Comparison of ENCODE assay signal across 8 cellular contexts in the genomic region with DNA sequence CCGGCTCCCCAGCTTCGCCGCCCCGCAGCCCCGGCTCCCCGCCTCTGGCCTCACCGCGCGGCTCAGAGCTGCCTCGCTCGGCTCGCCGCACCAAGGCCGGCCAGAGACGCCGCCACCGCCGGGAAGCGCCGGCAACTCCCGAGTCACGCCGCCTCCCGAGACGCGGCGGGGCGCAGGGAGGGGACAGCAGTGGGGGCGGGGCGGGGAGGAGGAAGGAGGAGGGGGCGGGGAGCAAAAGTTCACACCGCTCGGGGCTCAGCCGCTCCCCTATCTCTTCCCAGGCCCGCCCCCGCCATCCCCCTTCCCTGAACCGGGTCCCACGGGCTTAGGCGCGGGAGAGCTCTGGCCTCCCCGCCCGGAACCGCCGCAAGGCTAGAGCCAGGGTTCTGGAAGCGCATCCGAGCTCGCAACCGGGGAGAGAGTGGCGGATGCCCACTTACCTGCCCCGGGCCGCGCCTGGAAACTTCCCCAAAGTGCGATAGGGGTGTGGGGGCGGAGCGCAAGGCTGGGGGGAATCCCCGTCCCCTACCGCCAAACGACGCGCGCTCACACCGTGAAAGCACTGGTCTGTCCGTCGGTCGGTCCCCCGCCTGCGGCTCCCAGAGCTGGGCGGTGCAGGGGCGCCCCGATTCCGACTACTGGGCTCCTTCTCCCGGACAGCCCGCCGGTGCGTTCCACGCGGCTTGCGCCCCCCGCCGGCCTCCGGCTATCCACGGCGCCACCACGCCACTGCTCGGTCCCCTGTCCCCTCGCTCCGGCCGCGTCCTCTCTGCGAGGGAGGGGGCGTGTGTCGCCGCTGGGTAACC. TPM values are rescaled to one million over a fixed set of nuclear protein-coding genes. Genes with fewer than 3 reads are reported as not detected.
A peak's percentile ranks its signal among the peaks of the same experiment; 100 is the strongest.
DNase-seq lines count a peak whose midpoint lies in the region; ATAC-seq and TF ChIP-seq lines count a peak whose summit lies in the region.

No MANE protein-coding gene starts in this region.

- H3K27me3 ChIP-seq in Caco-2 (replicated peaks; ENCODE audit: control insufficient read depth, insufficient read depth, low read length): no peaks in the 10 kb centered on the region
- no peaks in the 10 kb centered on the region for H3K27me3 ChIP-seq in esophagus (ENCODE audit: control insufficient read depth in 1 of 2, insufficient read depth in 2 of 2, low read length in 2 of 2)
- peaks cover 19 to 34% of the 10 kb centered on the region in 2 donors for H3K27me3 ChIP-seq in mucosa of rectum (ENCODE audit: control insufficient read depth in 2 of 2, insufficient read depth in 2 of 2, low read length in 2 of 2)
- H3K27me3 ChIP-seq in upper lobe of right lung: no peaks in the 10 kb centered on the region

- DNase-seq in Caco-2 (peak; percentile 52 to 55), T-helper 9 cell (peak; percentile 16), upper lobe of right lung (peak; percentile 87), SIG-M5 (lab: John Stamatoyannopoulos, UW) (no peak)

- H3K27ac ChIP-seq in esophagus (ENCODE audit: low read depth in 2 of 2, low read length in 1 of 2) (peak overlapping the region; percentile 92 to 95), mucosa of rectum (ENCODE audit: low read depth in 2 of 2, low read length in 2 of 2) (peak overlapping the region; percentile 67 to 77), upper lobe of right lung (peak overlapping the region; percentile 89)

- H3K4me1 Mint-ChIP-seq in Caco-2 (ENCODE audit: low read depth, unreplicated experiment): peaks cover 6% of the 10 kb centered on the region

- H3K9me3 ChIP-seq in Caco-2 (0 out of 2 replicates have a peak, but pooled peaks cover 5% of the 10 kb centered on the region), esophagus (ENCODE audit: control insufficient read depth in 2 of 2, insufficient read depth in 1 of 2, low read depth in 1 of 2, low read length in 1 of 2) (peaks cover 0 to 4% of the 10 kb centered on the region in 2 donors), mucosa of rectum (ENCODE audit: control insufficient read depth in 2 of 2, low read length in 2 of 2) (peaks cover 0 to 4% of the 10 kb centered on the region in 2 donors), upper lobe of right lung (peaks cover 4% of the 10 kb centered on the region)

- H3K4me3 Mint-ChIP-seq in Caco-2 (ENCODE audit: unreplicated experiment): peak overlapping the region; percentile 71

- H3K36me3 ChIP-seq in Caco-2 (ENCODE audit: control insufficient read depth, insufficient read depth, low read length) (no peaks in the 10 kb centered on the region), esophagus (ENCODE audit: control insufficient read depth in 2 of 2, insufficient read depth in 2 of 2, low read length in 1 of 2) (no peaks in the 10 kb centered on the region), mucosa of rectum (ENCODE audit: control insufficient read depth in 2 of 2, insufficient read depth in 2 of 2, low read length in 2 of 2) (no peaks in the 10 kb centered on the region), upper lobe of right lung (no peaks in the 10 kb centered on the region)

- peak overlapping the region; percentile 41 to 59 for H3K9ac ChIP-seq in mucosa of rectum (ENCODE audit: low read depth in 1 of 2, low read length in 2 of 2)

- H3K36me3 Mint-ChIP-seq in Caco-2 (ENCODE audit: insufficient read depth, unreplicated experiment): no peaks in the 10 kb centered on the region

- POLR2A ChIA-PET in Caco-2 (lab: Charles Lee): interaction anchor here (0.6 kb wide), 1 partner anchor 29 kb away, joined by 7 read pairs; no protein-coding TSS in a partner anchor

- H3K4me1 ChIP-seq in Caco-2 (peaks cover 3% of the 10 kb centered on the region; the same call in 1 of the 2 replicates), esophagus (ENCODE audit: control insufficient read depth in 2 of 2, insufficient read depth in 2 of 2, low read length in 1 of 2) (peaks cover 2 to 9% of the 10 kb centered on the region in 2 donors), mucosa of rectum (ENCODE audit: control insufficient read depth in 2 of 2, insufficient read depth in 2 of 2, low read length in 2 of 2) (peaks cover 5 to 6% of the 10 kb centered on the region in 2 donors), upper lobe of right lung (peaks cover 46% of the 10 kb centered on the region)

- BruUV-seq in Caco-2 (replicated peaks; lab: Mats Ljungman, UMichigan): no TSS peak

- peak in 1 of 2 experiments; percentile 15 for TF ChIP-seq CTCF in Caco-2 (IDR thresholded peaks at IDR 0.05; ENCODE audit: insufficient read depth in 1 of 2, low read depth in 1 of 2, low read length in 1 of 2, severe bottlenecking in 1 of 2, unreplicated experiment in 1 of 2)
- peak; percentile 24 for TF ChIP-seq CTCF in upper lobe of right lung (IDR thresholded peaks at IDR 0.05)

- no peaks in the 10 kb centered on the region for H3K9me3 Mint-ChIP-seq in Caco-2 (ENCODE audit: unreplicated experiment)

- peak overlapping the region; percentile 45 for H3K4me3 ChIP-seq in Caco-2 (ENCODE audit: low read depth, low read length)
- H3K4me3 ChIP-seq in esophagus (ENCODE audit: low read depth in 1 of 2, low read length in 2 of 2): peak overlapping the region; percentile 62 to 67
- H3K4me3 ChIP-seq in mucosa of rectum (ENCODE audit: low read length in 2 of 2): peak overlapping the region; percentile 68 to 73
- H3K4me3 ChIP-seq in upper lobe of right lung: peak overlapping the region; percentile 69

- H3K27me3 Mint-ChIP-seq in Caco-2 (ENCODE audit: insufficient read depth, unreplicated experiment): no peaks in the 10 kb centered on the region

- peak overlapping the region; percentile 22 for H3K27ac Mint-ChIP-seq in Caco-2 (ENCODE audit: unreplicated experiment)

- WGBS in esophagus, 2 donors: 1% methylated on average over 78 to 91 of the region's 93 CpGs

- ATAC-seq in GM21717 (IDR thresholded peaks at IDR 0.05; ENCODE audit: unreplicated experiment) (peak; percentile 52), upper lobe of right lung (peak; percentile 60), HG03139 (IDR thresholded peaks at IDR 0.05; ENCODE audit: unreplicated experiment) (no peak)

- intact Hi-C loops in Caco-2 (cut with micrococcal nuclease; ENCODE audit: unreplicated experiment) (loop anchor here (2.0 to 5.0 kb wide), 3 partner anchors 28 to 95 kb away; no protein-coding TSS in a partner anchor), upper lobe of right lung (cut with DNase I) (no loop called here)

- CTCF ChIA-PET in Caco-2 (lab: Charles Lee): interaction anchor here (0.5 to 1.9 kb wide), 3 partner anchors 44 to 297 kb away, joined by 4 to 6 read pairs (median 6); no protein-coding TSS in a partner anchor

RNA-seq across cellular contexts. Expression of gene CHST15, which starts 0.9 kb away (rescaled TPM):
- total RNA-seq in Caco-2 (2022) (26.1 and 26.7 TPM in 2 replicates), upper lobe of right lung (49.2 TPM)
- polyA plus RNA-seq in esophagus: 1 to 10 TPM; 1.4 to 3.7 TPM
